ENCODE assay signal across 27 cellular contexts in the genomic region with DNA sequence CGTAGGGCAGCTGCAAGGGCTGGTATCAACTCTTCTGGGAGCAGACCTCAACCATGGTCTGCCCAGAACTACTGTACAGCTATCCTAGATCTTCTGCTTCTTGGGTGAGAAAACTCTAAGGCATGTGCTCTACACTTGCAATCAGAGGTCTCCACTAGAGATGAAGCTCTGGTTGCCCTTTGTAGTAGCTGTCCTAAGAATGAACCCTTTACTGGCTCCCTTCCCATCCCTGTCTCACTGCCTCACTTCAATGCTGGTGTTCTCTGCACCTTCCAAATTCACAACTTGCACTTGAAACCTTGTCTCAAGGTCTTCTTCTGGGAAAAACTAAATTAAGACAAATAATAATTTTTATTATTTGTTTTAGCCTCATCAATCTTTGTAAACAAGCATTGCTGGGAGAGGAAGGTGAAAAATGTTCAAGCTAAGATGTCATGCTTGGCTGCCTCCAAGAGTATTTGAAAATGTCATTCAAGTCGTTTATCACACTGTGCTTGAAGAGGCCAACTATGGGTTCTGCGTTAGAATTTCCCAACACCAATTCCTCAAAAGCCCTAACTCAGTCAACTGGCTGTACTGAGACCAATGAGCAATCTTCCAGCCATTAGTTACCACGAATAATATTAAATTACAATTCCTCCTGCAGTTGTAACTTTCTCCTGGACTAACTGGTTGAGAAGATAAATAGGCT.
DNase-seq lines count a peak whose midpoint lies in the region; ATAC-seq, FAIRE-seq and TF ChIP-seq lines count a peak whose summit lies in the region.
"Had no signal": no experiment of that assay in that cellular context is flagged by ENCODE, and none has a peak within 500 bp of the region (broad histone marks: within the 10 kb centered on the region; RNA-seq: fewer than 3 reads in every experiment).

No MANE protein-coding gene starts in this region.

- peak; percentile 27 for DNase-seq in Caki2 (ENCODE audit: low read depth)
- DNase-seq in GM12891 (ENCODE audit: insufficient read length, low spot score): no peak
- peak; percentile 44 for DNase-seq in NCI-H2029 (lab: John Stamatoyannopoulos, UW)
- DNase-seq in fibroblast of lung (ENCODE audit: low read depth in 2 of 2): peak; percentile 71 to 77
- DNase-seq in SK-N-SH: no peak
- DNase-seq in T-helper 2 cell treated with Interferon-gamma antibody and Interleukin-4, amounts not matched to agents 5 μg/mL and 100 μg/mL, for 36 hours (ENCODE audit: low spot score): no peak
- DNase-seq: activated CD4-positive, alpha-beta T cell treated with anti-CD3 and anti-CD28 coated beads for 36 hours; activated gamma-delta T cell; activated T-cell treated with anti-CD3 and anti-CD28 coated beads, Interleukin-2, amount 50 U/mL, for 1 hour; CD4-positive, CD25-positive, alpha-beta regulatory T cell; cerebellar nuclear complex; dorsolateral prefrontal cortex; MG63; midbrain; naive thymus-derived CD4-positive, alpha-beta T cell; NCI-H82; occipital lobe; RPMI8226; T-helper 17 cell; uterus had no signal

- H3F3A ChIP-seq in SK-N-SH (replicated peaks; ENCODE audit: insufficient read depth): peaks cover 21% of the 10 kb centered on the region

- H3K4me3 Mint-ChIP-seq in T-helper 2 cell treated with Interferon-gamma antibody and Interleukin-4, amounts not matched to agents 5 μg/mL and 100 μg/mL, for 36 hours: no peak overlapping the region
- H3K4me3 Mint-ChIP-seq: activated CD4-positive, alpha-beta T cell treated with anti-CD3 and anti-CD28 coated beads for 36 hours; CD4-positive, CD25-positive, alpha-beta regulatory T cell; naive thymus-derived CD4-positive, alpha-beta T cell; stimulated activated naive CD8-positive, alpha-beta T cell treated with anti-CD3 and anti-CD28 coated beads, Interleukin-15, Interleukin-2, amounts not matched to agents 100 ng/mL and 50 ng/mL, for 24 hours; T-helper 17 cell had no signal

- no peaks in the 10 kb centered on the region for H3K9me3 ChIP-seq in fibroblast of lung (ENCODE audit: control insufficient read depth, insufficient read depth, low read depth, low read length)
- no peaks in the 10 kb centered on the region for H3K9me3 ChIP-seq in SK-N-SH
- H3K9me3 ChIP-seq: MG63, thoracic aorta, uterus had no signal

- H3K79me2 ChIP-seq in fibroblast of lung (ENCODE audit: control insufficient read depth, insufficient read depth, low read length) (no peaks in the 10 kb centered on the region), SK-N-SH (ENCODE audit: insufficient read depth) (no peaks in the 10 kb centered on the region)

- no peaks in the 10 kb centered on the region for H3K27me3 ChIP-seq in fibroblast of lung (ENCODE audit: control insufficient read depth, insufficient read depth, low read length)
- no peaks in the 10 kb centered on the region for H3K27me3 ChIP-seq in SK-N-SH (ENCODE audit: insufficient read depth)
- H3K27me3 ChIP-seq: dorsolateral prefrontal cortex, MG63, uterus had no signal

- H3K9me2 ChIP-seq in SK-N-SH: no peaks in the 10 kb centered on the region

- CTCF ChIA-PET in SK-N-SH (lab: Yijun Ruan, JAX): no interaction called here

- no peak overlapping the region for H3K27ac Mint-ChIP-seq in T-helper 2 cell treated with Interferon-gamma antibody and Interleukin-4, amounts not matched to agents 5 μg/mL and 100 μg/mL, for 36 hours
- H3K27ac Mint-ChIP-seq: activated CD4-positive, alpha-beta T cell treated with anti-CD3 and anti-CD28 coated beads for 36 hours; CD4-positive, CD25-positive, alpha-beta regulatory T cell; naive thymus-derived CD4-positive, alpha-beta T cell; stimulated activated naive CD8-positive, alpha-beta T cell treated with anti-CD3 and anti-CD28 coated beads, Interleukin-15, Interleukin-2, amounts not matched to agents 100 ng/mL and 50 ng/mL, for 24 hours; T-helper 17 cell had no signal

- H3K27me3 Mint-ChIP-seq in T-helper 2 cell treated with Interferon-gamma antibody and Interleukin-4, amounts not matched to agents 5 μg/mL and 100 μg/mL, for 36 hours (ENCODE audit: low read depth): peaks cover 2% of the 10 kb centered on the region
- H3K27me3 Mint-ChIP-seq: activated CD4-positive, alpha-beta T cell treated with anti-CD3 and anti-CD28 coated beads for 36 hours had no signal

- no peaks in the 10 kb centered on the region for H3K4me1 Mint-ChIP-seq in T-helper 2 cell treated with Interferon-gamma antibody and Interleukin-4, amounts not matched to agents 5 μg/mL and 100 μg/mL, for 36 hours (ENCODE audit: low read depth)
- H3K4me1 Mint-ChIP-seq: activated CD4-positive, alpha-beta T cell treated with anti-CD3 and anti-CD28 coated beads for 36 hours; CD4-positive, CD25-positive, alpha-beta regulatory T cell; naive thymus-derived CD4-positive, alpha-beta T cell; T-helper 17 cell had no signal

- H3K27ac ChIP-seq in fibroblast of lung (ENCODE audit: insufficient read depth, low read length) (no peak overlapping the region), SK-N-SH (ENCODE audit: low read depth in 2 of 2, low read length in 1 of 2) (no peak overlapping the region)
- H3K27ac ChIP-seq: dorsolateral prefrontal cortex, thoracic aorta, uterus had no signal

- H2AFZ ChIP-seq in fibroblast of lung (ENCODE audit: low read length): no peak overlapping the region
- no peak overlapping the region for H2AFZ ChIP-seq in SK-N-SH (ENCODE audit: low read depth)

- POLR2A ChIA-PET in SK-N-SH (lab: Yijun Ruan, JAX): no interaction called here

- no peak for FAIRE-seq in GM12891 (lab: Jason Lieb, UNC)
- FAIRE-seq: H54, islet of Langerhans, small intestine had no signal

- H3K9ac ChIP-seq in fibroblast of lung (ENCODE audit: insufficient read depth, low read length): no peak overlapping the region
- no peak overlapping the region for H3K9ac ChIP-seq in SK-N-SH

- H3K4me1 ChIP-seq in fibroblast of lung (ENCODE audit: control insufficient read depth, extremely low read depth, insufficient read depth, low read length): peaks cover 5% of the 10 kb centered on the region
- H3K4me1 ChIP-seq in SK-N-SH (ENCODE audit: control insufficient read depth in 1 of 2, insufficient read depth in 2 of 2, low read depth in 1 of 2, low read length in 1 of 2): peaks cover 7 to 44% of the 10 kb centered on the region in 2 experiments
- H3K4me1 ChIP-seq: uterus had no signal

- H3K36me3 ChIP-seq in fibroblast of lung (ENCODE audit: control insufficient read depth, insufficient read depth, low read length) (no peaks in the 10 kb centered on the region), SK-N-SH (replicated peaks in 1 of 2; ENCODE audit: control insufficient read depth in 1 of 2, insufficient read depth in 2 of 2, low read length in 1 of 2) (no peaks in the 10 kb centered on the region)
- H3K36me3 ChIP-seq: MG63, thoracic aorta, uterus had no signal

- H3K4me3 ChIP-seq in fibroblast of lung (replicated peaks in 1 of 4; ENCODE audit: control extremely low read depth in 1 of 4, insufficient read depth in 1 of 4, low read depth in 3 of 4, low read length in 4 of 4) (no peak overlapping the region), SK-N-SH (ENCODE audit: low read depth in 2 of 2, low read length in 1 of 2) (no peak overlapping the region)
- H3K4me3 ChIP-seq: dorsolateral prefrontal cortex, MG63, thoracic aorta, uterus had no signal

- WGBS in SK-N-SH (ENCODE audit: low lambda C conversion rate): 19% methylated on average over 4 of the region's 4 CpGs

- in situ Hi-C loops in Caki2 (cut with HindIII; ENCODE audit: low pct_unique_long_range_greater_than_20kb, low sequenced_read_pairs): no loop called here

- TF ChIP-seq POLR2A in GM12891 (IDR thresholded peaks at IDR 0.05; ENCODE audit: low read depth, low read length): no peak

- TF ChIP-seq RAD21 in SK-N-SH (IDR thresholded peaks at IDR 0.05; ENCODE audit: low read length): no peak

- ATAC-seq in GM19467 (IDR thresholded peaks at IDR 0.05; ENCODE audit: unreplicated experiment): no peak
- ATAC-seq: activated CD4-positive, alpha-beta T cell treated with anti-CD3 and anti-CD28 coated beads for 36 hours; naive thymus-derived CD4-positive, alpha-beta T cell; SK-N-SH treated with all-trans-retinoic acid at 6 μM for 48 hours; T-helper 17 cell had no signal

- H3K4me2 ChIP-seq in fibroblast of lung (ENCODE audit: extremely low read depth, insufficient read depth, low read length): no peak overlapping the region
- no peak overlapping the region for H3K4me2 ChIP-seq in SK-N-SH

- H3K36me3 Mint-ChIP-seq in T-helper 2 cell treated with Interferon-gamma antibody and Interleukin-4, amounts not matched to agents 5 μg/mL and 100 μg/mL, for 36 hours (ENCODE audit: low read depth): no peaks in the 10 kb centered on the region
- H3K36me3 Mint-ChIP-seq: CD4-positive, CD25-positive, alpha-beta regulatory T cell; naive thymus-derived CD4-positive, alpha-beta T cell had no signal

- TF ChIP-seq EP300 in SK-N-SH (IDR thresholded peaks at IDR 0.05; ENCODE audit: borderline replicate concordance in 1 of 2, low read depth in 1 of 2, low read length in 1 of 2): no peak

- no peaks in the 10 kb centered on the region for H3K9me3 Mint-ChIP-seq in T-helper 2 cell treated with Interferon-gamma antibody and Interleukin-4, amounts not matched to agents 5 μg/mL and 100 μg/mL, for 36 hours
- H3K9me3 Mint-ChIP-seq: stimulated activated naive CD8-positive, alpha-beta T cell treated with anti-CD3 and anti-CD28 coated beads, Interleukin-15, Interleukin-2, amounts not matched to agents 100 ng/mL and 50 ng/mL, for 24 hours had no signal

- no peaks in the 10 kb centered on the region for H4K20me1 ChIP-seq in fibroblast of lung (ENCODE audit: control insufficient read depth, extremely low read depth, insufficient read depth, low read length)
- H4K20me1 ChIP-seq in SK-N-SH (ENCODE audit: insufficient read depth): no peaks in the 10 kb centered on the region

- TF ChIP-seq CTCF in fibroblast of lung (conservative IDR thresholded peaks at IDR 0.05 in 1 of 2, IDR thresholded peaks at IDR 0.05 in 1 of 2; ENCODE audit: low read depth in 1 of 2, low read length in 2 of 2) (no peak), SK-N-SH (IDR thresholded peaks at IDR 0.05) (no peak)

TF ChIP-seq in GM12891, 5 proteins besides CTCF, POLR2A, EP300 and RAD21:
- TF ChIP-seq POU2F2 (IDR thresholded peaks at IDR 0.05; ENCODE audit: low read depth, low read length) (no peak), PAX5 (IDR thresholded peaks at IDR 0.05; ENCODE audit: insufficient read depth, low read length, severe bottlenecking) (peak; percentile 6)

TF ChIP-seq in SK-N-SH, 30 proteins besides CTCF, POLR2A, EP300 and RAD21 (continues in another document):
- no peak for TF ChIP-seq FOXJ3 (CRISPR knock-in tag; IDR thresholded peaks at IDR 0.05)
- TF ChIP-seq SMC3 (IDR thresholded peaks at IDR 0.05; ENCODE audit: low read depth, low read length): no peak
- no peak for TF ChIP-seq TAF1 (IDR thresholded peaks at IDR 0.05; ENCODE audit: borderline replicate concordance, low read depth, low read length)
- no peak for TF ChIP-seq MEF2A (IDR thresholded peaks at IDR 0.05; ENCODE audit: borderline replicate concordance, low read depth)
- TF ChIP-seq FOXM1 (IDR thresholded peaks at IDR 0.05; ENCODE audit: low read depth): no peak

Comparison
In these comparisons a context has a peak if more than half of its experiments do, and no peak if none do; other contexts are left out.
1. DNase-seq: peak in Caki2 (single experiment), NCI-H2029 (single experiment) and fibroblast of lung (2 of 2); none in GM12891 (single experiment), SK-N-SH (single experiment) and T-helper 2 cell treated with Interferon-gamma antibody and Interleukin-4, amounts not matched to agents 5 μg/mL and 100 μg/mL, for 36 hours (single experiment).